ENCODE assay signal across 8 cellular contexts in genomic region chr12:12786716-12787601, GRCh38. TPM values are rescaled to one million over a fixed set of nuclear protein-coding genes. Genes with fewer than 3 reads are reported as not detected.
DNase-seq lines count a peak whose midpoint lies in the region; ATAC-seq and TF ChIP-seq lines count a peak whose summit lies in the region.

No MANE protein-coding gene starts in this region.

- DNase-seq in COLO668 (lab: John Stamatoyannopoulos, UW; ENCODE audit: unreplicated experiment) (peak; percentile 84), esophagus muscularis mucosa (ENCODE audit: extremely low spot score) (no peak)
- DNase-seq in activated T-cell treated with anti-CD3 and anti-CD28 coated beads, Interleukin-2, amount 50 U/mL, for 72 hours = peak; percentile 75 to 78
- DNase-seq in stimulated activated effector memory CD8-positive, alpha-beta T cell treated with anti-CD3 and anti-CD28 coated beads, Interleukin-12 subunit alpha, Interleukin-12 subunit beta, amount 100 ng/mL, for 72 hours (ENCODE audit: low spot score in 2 of 2) = peak; percentile 57 to 83

- peak; percentile 45 for TF ChIP-seq POLR2A in esophagus muscularis mucosa (IDR thresholded peaks at IDR 0.05; ENCODE audit: low read depth)

- no peaks in the 10 kb centered on the region for H3K79me2 ChIP-seq in OCI-LY1 (ENCODE audit: insufficient read depth, low read length)

- H3K4me2 ChIP-seq in OCI-LY1 (ENCODE audit: low read length) = peak overlapping the region; percentile 90

- H3K27ac Mint-ChIP-seq in activated T-cell treated with anti-CD3 and anti-CD28 coated beads, Interleukin-2, amount 50 U/mL, for 72 hours = peak overlapping the region; percentile 90
- peak overlapping the region; percentile 92 for H3K27ac Mint-ChIP-seq in stimulated activated effector memory CD8-positive, alpha-beta T cell treated with anti-CD3 and anti-CD28 coated beads, Interleukin-12 subunit alpha, Interleukin-12 subunit beta, amount 100 ng/mL, for 72 hours

- ATAC-seq in GM19351 (IDR thresholded peaks at IDR 0.05; ENCODE audit: unreplicated experiment) (peak; percentile 71), HG03457 (IDR thresholded peaks at IDR 0.05; ENCODE audit: unreplicated experiment) (peak; percentile 79)
- ATAC-seq in activated T-cell treated with anti-CD3 and anti-CD28 coated beads, Interleukin-2, amount 50 U/mL, for 72 hours (replicated peaks in 1 of 2) = peak; percentile 93 to 95
- ATAC-seq in stimulated activated effector memory CD8-positive, alpha-beta T cell treated with anti-CD3 and anti-CD28 coated beads, Interleukin-12 subunit alpha, Interleukin-12 subunit beta, amount 100 ng/mL, for 72 hours = peak; percentile 91

- H3K4me1 Mint-ChIP-seq in activated T-cell treated with anti-CD3 and anti-CD28 coated beads, Interleukin-2, amount 50 U/mL, for 72 hours (ENCODE audit: low read depth) = peaks cover 33% of the 10 kb centered on the region
- peaks cover 31% of the 10 kb centered on the region for H3K4me1 Mint-ChIP-seq in stimulated activated effector memory CD8-positive, alpha-beta T cell treated with anti-CD3 and anti-CD28 coated beads, Interleukin-12 subunit alpha, Interleukin-12 subunit beta, amount 100 ng/mL, for 72 hours

- H3K27ac ChIP-seq in OCI-LY1 (ENCODE audit: low read depth, low read length, poor library complexity, severe bottlenecking) = no peak overlapping the region
- peak overlapping the region; percentile 85 to 95 (median 92) for H3K27ac ChIP-seq in esophagus muscularis mucosa (replicated peaks in 1 of 4)
- peak overlapping the region; percentile 82 for H3K27ac ChIP-seq in muscle layer of duodenum (ENCODE audit: low read length)

- H3F3A ChIP-seq in OCI-LY1 (ENCODE audit: insufficient read depth, low read length) = no peaks in the 10 kb centered on the region

- H3K27me3 ChIP-seq in OCI-LY1 (ENCODE audit: insufficient read depth, low read length) (no peaks in the 10 kb centered on the region), esophagus muscularis mucosa (no peaks in the 10 kb centered on the region), muscle layer of duodenum (ENCODE audit: low read depth, low read length) (no peaks in the 10 kb centered on the region)

- peak overlapping the region; percentile 89 to 94 for H3K4me3 Mint-ChIP-seq in activated T-cell treated with anti-CD3 and anti-CD28 coated beads, Interleukin-2, amount 50 U/mL, for 72 hours
- peak overlapping the region; percentile 81 for H3K4me3 Mint-ChIP-seq in stimulated activated effector memory CD8-positive, alpha-beta T cell treated with anti-CD3 and anti-CD28 coated beads, Interleukin-12 subunit alpha, Interleukin-12 subunit beta, amount 100 ng/mL, for 72 hours

- H3K9me3 ChIP-seq in OCI-LY1 (ENCODE audit: low read length) (no peaks in the 10 kb centered on the region), esophagus muscularis mucosa (no peaks in the 10 kb centered on the region), muscle layer of duodenum (ENCODE audit: control insufficient read depth in 1 of 2, low read length in 2 of 2) (no peaks in the 10 kb centered on the region)

- no peaks in the 10 kb centered on the region for H3K9me3 Mint-ChIP-seq in activated T-cell treated with anti-CD3 and anti-CD28 coated beads, Interleukin-2, amount 50 U/mL, for 72 hours
- H3K9me3 Mint-ChIP-seq in stimulated activated effector memory CD8-positive, alpha-beta T cell treated with anti-CD3 and anti-CD28 coated beads, Interleukin-12 subunit alpha, Interleukin-12 subunit beta, amount 100 ng/mL, for 72 hours = no peaks in the 10 kb centered on the region

- H3K36me3 Mint-ChIP-seq in activated T-cell treated with anti-CD3 and anti-CD28 coated beads, Interleukin-2, amount 50 U/mL, for 72 hours (ENCODE audit: insufficient read depth in 2 of 2) = no peaks in the 10 kb centered on the region
- H3K36me3 Mint-ChIP-seq in stimulated activated effector memory CD8-positive, alpha-beta T cell treated with anti-CD3 and anti-CD28 coated beads, Interleukin-12 subunit alpha, Interleukin-12 subunit beta, amount 100 ng/mL, for 72 hours = peaks cover 12% of the 10 kb centered on the region

- H4K20me1 ChIP-seq in OCI-LY1 (ENCODE audit: insufficient read depth, low read length) = no peaks in the 10 kb centered on the region

- 6% methylated on average over 21 of the region's 80 CpGs for WGBS in esophagus muscularis mucosa

- peak overlapping the region; percentile 76 for H3K4me3 ChIP-seq in OCI-LY1 (ENCODE audit: low read depth, low read length, poor library complexity, severe bottlenecking)
- peak overlapping the region; percentile 60 to 75 (median 64) for H3K4me3 ChIP-seq in esophagus muscularis mucosa
- H3K4me3 ChIP-seq in muscle layer of duodenum (ENCODE audit: low read depth in 1 of 2, low read length in 2 of 2) = peak overlapping the region; percentile 75 to 76

- peaks cover 26% of the 10 kb centered on the region for H3K4me1 ChIP-seq in OCI-LY1 (ENCODE audit: insufficient read depth, low read length, severe bottlenecking)
- peaks cover 18 to 38% (median 35%) of the 10 kb centered on the region in 4 donors for H3K4me1 ChIP-seq in esophagus muscularis mucosa
- H3K4me1 ChIP-seq in muscle layer of duodenum (ENCODE audit: control insufficient read depth in 1 of 2, insufficient read depth in 2 of 2, low read length in 2 of 2) = peaks cover 14 to 20% of the 10 kb centered on the region in 2 donors

- H3K36me3 ChIP-seq in OCI-LY1 (ENCODE audit: insufficient read depth, low read length) (no peaks in the 10 kb centered on the region), esophagus muscularis mucosa (peaks cover 0 to 13% (median 0%) of the 10 kb centered on the region in 4 donors), muscle layer of duodenum (ENCODE audit: control insufficient read depth in 1 of 2, insufficient read depth in 2 of 2, low read length in 2 of 2) (no peaks in the 10 kb centered on the region)

- TF ChIP-seq CTCF in OCI-LY1 (IDR thresholded peaks at IDR 0.05; ENCODE audit: low read length) (no peak), esophagus muscularis mucosa (IDR thresholded peaks at IDR 0.05) (peak; percentile 9 to 42 (median 34))

- intact Hi-C loops in esophagus muscularis mucosa (cut with DNase I) = loop anchor here (2.0 to 5.0 kb wide), 3 partner anchors 28 to 105 kb away; partner anchors contain the start of gene GPRC5A

- no peaks in the 10 kb centered on the region for H3K9me2 ChIP-seq in OCI-LY1 (ENCODE audit: low read depth, low read length)

- H3K9ac ChIP-seq in OCI-LY1 (ENCODE audit: low read length) = peak overlapping the region; percentile 89

- no peak for TF ChIP-seq EP300 in esophagus muscularis mucosa (IDR thresholded peaks at IDR 0.05)

- H3K27me3 Mint-ChIP-seq in activated T-cell treated with anti-CD3 and anti-CD28 coated beads, Interleukin-2, amount 50 U/mL, for 72 hours (ENCODE audit: low read depth) = no peaks in the 10 kb centered on the region

- peak overlapping the region; percentile 76; the same call in 1 of the 2 replicates for H2AFZ ChIP-seq in OCI-LY1 (ENCODE audit: low read length)

RNA-seq across cellular contexts. Expression of gene APOLD1, which starts 1.5 kb away (rescaled TPM):
- 10 to 100 TPM; 10.4 to 12.8 TPM for total RNA-seq in activated T-cell treated with anti-CD3 and anti-CD28 coated beads, Interleukin-2, amount 50 U/mL, for 72 hours
- 10 to 100 TPM; 13.3 to 49.4 (median 37.1) TPM for total RNA-seq in esophagus muscularis mucosa

RNA-seq across cellular contexts. Expression of gene DDX47, which starts 26.2 kb away (rescaled TPM):
- total RNA-seq in activated T-cell treated with anti-CD3 and anti-CD28 coated beads, Interleukin-2, amount 50 U/mL, for 72 hours = 10 to 100 TPM; 58.2 to 67.8 TPM
- 10 to 100 TPM; 37.1 to 67.1 (median 53.9) TPM for total RNA-seq in esophagus muscularis mucosa
